ENCODE assay signal across 1 cellular context in the genomic region with DNA sequence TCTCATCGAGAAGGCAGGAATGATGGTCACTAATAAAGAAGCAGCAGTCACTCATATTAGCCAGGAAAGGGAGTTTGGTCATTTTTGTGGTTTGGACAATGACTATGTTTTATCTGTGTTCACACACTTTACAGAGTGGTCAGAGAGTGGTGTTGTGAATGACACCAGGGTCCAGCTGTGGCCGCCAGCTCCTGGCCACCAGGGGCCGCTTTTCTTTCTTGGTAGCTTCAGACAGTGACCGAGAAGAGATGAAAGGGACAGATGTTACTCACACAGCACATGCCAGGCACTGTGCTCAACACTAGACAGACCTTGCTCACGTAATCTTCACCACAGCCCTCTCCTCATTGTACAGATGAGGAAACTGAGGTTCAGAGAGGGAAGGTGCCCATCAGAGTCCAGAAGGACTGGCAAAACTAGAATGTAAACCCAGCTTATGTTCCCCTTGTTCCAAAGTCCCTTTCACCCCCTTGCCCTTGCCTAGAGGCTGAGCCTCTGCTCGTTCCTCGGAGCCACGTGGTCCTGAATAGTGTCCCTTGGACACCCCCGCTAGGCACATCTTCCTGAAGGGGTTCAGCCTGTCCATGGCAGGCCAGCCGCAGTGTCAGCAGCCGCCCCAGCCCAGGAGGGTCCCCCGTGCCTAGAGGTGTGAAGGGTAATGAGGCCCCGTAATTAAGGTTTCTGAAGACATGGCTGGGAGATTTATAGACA.
TF ChIP-seq lines count a peak whose summit lies in the region.

No MANE protein-coding gene starts in this region.

TF ChIP-seq in GM12878, 131 proteins besides CTCF, POLR2A, EP300 and RAD21:
- TF ChIP-seq SMC3 (IDR thresholded peaks at IDR 0.05; ENCODE audit: borderline replicate concordance, low read length) = peak; percentile 56; the same call in 1 of the 2 replicates
- TF ChIP-seq JUNB (IDR thresholded peaks at IDR 0.05) = no peak
- no peak for TF ChIP-seq IRF4 (IDR thresholded peaks at IDR 0.05; ENCODE audit: low read depth, low read length)
- no peak for TF ChIP-seq ZSCAN29 (IDR thresholded peaks at IDR 0.05)
